ENCODE assay signal across 27 cellular contexts in the genomic region with DNA sequence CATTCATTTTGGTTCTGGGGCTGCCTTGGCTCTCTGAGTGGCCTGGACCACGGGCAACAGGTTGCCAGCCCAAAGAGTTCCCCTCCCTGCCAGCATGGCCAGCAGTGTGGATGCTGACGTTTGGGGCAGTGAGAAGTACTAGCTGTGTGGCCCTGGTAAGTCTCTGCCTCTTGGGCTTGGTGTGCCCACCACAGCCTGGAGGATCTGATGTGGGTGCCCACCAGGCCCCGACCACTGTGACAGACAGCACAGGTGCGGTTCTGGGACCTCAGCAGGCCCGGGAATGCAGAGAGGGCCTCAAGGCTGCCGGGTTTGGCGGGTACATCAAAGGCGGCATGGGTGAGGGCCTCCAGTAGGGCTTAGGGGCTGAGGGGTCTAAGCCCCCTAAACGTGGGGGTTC. TPM values are rescaled to one million over a fixed set of nuclear protein-coding genes. Genes with fewer than 3 reads are reported as not detected.
"Had no signal": no experiment of that assay in that cellular context is flagged by ENCODE, and none has a peak within 500 bp of the region (broad histone marks: within the 10 kb centered on the region; RNA-seq: fewer than 3 reads in every experiment).

No MANE protein-coding gene starts in this region.

- H3K9ac ChIP-seq: KMS-11 had no signal

- H3K4me1 Mint-ChIP-seq: activated B cell treated with CpG ODN at 0.5 μM for 24 hours; activated CD4-positive, alpha-beta T cell treated with anti-CD3 and anti-CD28 coated beads, Interleukin-2, amount 10 ng/mL, durations not matched to agents 24 days and 14 days; activated naive CD8-positive, alpha-beta T cell treated with anti-CD3 and anti-CD28 coated beads, Interleukin-2, amount 10 ng/mL, durations not matched to agents 7 days and 5 days; T-cell had no signal

- H3K4me3 ChIP-seq: adrenal gland, breast epithelium, Peyer's patch had no signal

- H3K36me3 Mint-ChIP-seq: activated naive CD8-positive, alpha-beta T cell treated with anti-CD3 and anti-CD28 coated beads, Interleukin-2, amount 10 ng/mL, durations not matched to agents 7 days and 5 days; T-cell had no signal

- ATAC-seq: T-cell had no signal

- H3K27me3 ChIP-seq: adrenal gland, breast epithelium, Peyer's patch had no signal

- H3K36me3 ChIP-seq: adrenal gland, breast epithelium, Peyer's patch had no signal

- H3K27ac ChIP-seq: adrenal gland, breast epithelium, KMS-11, Peyer's patch had no signal

- H3K9me3 Mint-ChIP-seq: activated B cell treated with CpG ODN at 0.5 μM for 24 hours; activated CD4-positive, alpha-beta T cell treated with anti-CD3 and anti-CD28 coated beads, Interleukin-2, amount 10 ng/mL, durations not matched to agents 24 days and 14 days; activated naive CD8-positive, alpha-beta T cell treated with anti-CD3 and anti-CD28 coated beads, Interleukin-2, amount 10 ng/mL, durations not matched to agents 7 days and 5 days; T-cell had no signal

- H3K9me3 ChIP-seq: adrenal gland, breast epithelium, Peyer's patch had no signal

- H3K4me2 ChIP-seq: KMS-11 had no signal

- H3K27me3 Mint-ChIP-seq: activated CD4-positive, alpha-beta T cell treated with anti-CD3 and anti-CD28 coated beads, Interleukin-2, amount 10 ng/mL, durations not matched to agents 24 days and 14 days; activated naive CD8-positive, alpha-beta T cell treated with anti-CD3 and anti-CD28 coated beads, Interleukin-2, amount 10 ng/mL, durations not matched to agents 7 days and 5 days had no signal

- H3K4me1 ChIP-seq: adrenal gland, breast epithelium, Peyer's patch had no signal

- DNase-seq: activated B cell treated with CpG ODN at 0.5 μM for 24 hours; activated CD4-positive, alpha-beta T cell treated with anti-CD3 and anti-CD28 coated beads for 1 hour; activated CD4-positive, alpha-beta T cell treated with anti-CD3 and anti-CD28 coated beads, Interleukin-2, amount 10 ng/mL, durations not matched to agents 24 days and 14 days; activated CD4-positive, alpha-beta T cell treated with anti-CD3 and anti-CD28 coated beads, Interleukin-2, amount 50 U/mL, for 48 hours; activated CD8-positive, alpha-beta memory T cell treated with anti-CD3 and anti-CD28 coated beads, Interleukin-2, amount 50 U/mL, for 4 hours; activated naive CD4-positive, alpha-beta T cell treated with anti-CD3 and anti-CD28 coated beads, Interleukin-2, amount 50 U/mL, for 16 hours; activated naive CD8-positive, alpha-beta T cell treated with anti-CD3 and anti-CD28 coated beads, Interleukin-2, amount 10 ng/mL, durations not matched to agents 7 days and 5 days; adrenal gland; anterior cingulate cortex; caudate nucleus; NCI-H1092 treated with DMSO at 0.1 percent for 48 hours; NCI-H1436; NCI-H1694 treated with DMSO at 0.1 percent for 48 hours; NCI-H2029 treated with DMSO at 0.1 percent for 48 hours; NCI-H345; NCI-H510A; NCI-H526 treated with DMSO at 0.1 percent for 48 hours; NCI-H82; NK-92 treated with Interleukin-12 subunit alpha and Interleukin-12 subunit beta, amount 100 ng/mL, for 24 hours; SHP77 treated with DMSO at 0.1 percent for 48 hours; T-cell; T-helper 2 cell; T1000 had no signal

- H3K27ac Mint-ChIP-seq: activated B cell treated with CpG ODN at 0.5 μM for 24 hours; activated CD4-positive, alpha-beta T cell treated with anti-CD3 and anti-CD28 coated beads, Interleukin-2, amount 10 ng/mL, durations not matched to agents 24 days and 14 days; activated naive CD8-positive, alpha-beta T cell treated with anti-CD3 and anti-CD28 coated beads, Interleukin-2, amount 10 ng/mL, durations not matched to agents 7 days and 5 days; T-cell had no signal

- H3K4me3 Mint-ChIP-seq: activated B cell treated with CpG ODN at 0.5 μM for 24 hours; activated CD4-positive, alpha-beta T cell treated with anti-CD3 and anti-CD28 coated beads, Interleukin-2, amount 10 ng/mL, durations not matched to agents 24 days and 14 days; activated naive CD8-positive, alpha-beta T cell treated with anti-CD3 and anti-CD28 coated beads, Interleukin-2, amount 10 ng/mL, durations not matched to agents 7 days and 5 days; T-cell had no signal

RNA-seq across cellular contexts. Expression of a gene that starts 33.6 kb away (rescaled TPM):
- total RNA-seq: activated B cell treated with CpG ODN at 0.5 μM for 24 hours; activated naive CD8-positive, alpha-beta T cell treated with anti-CD3 and anti-CD28 coated beads, Interleukin-2, amount 10 ng/mL, durations not matched to agents 7 days and 5 days; cerebellum had no signal
